In the genomic region with DNA sequence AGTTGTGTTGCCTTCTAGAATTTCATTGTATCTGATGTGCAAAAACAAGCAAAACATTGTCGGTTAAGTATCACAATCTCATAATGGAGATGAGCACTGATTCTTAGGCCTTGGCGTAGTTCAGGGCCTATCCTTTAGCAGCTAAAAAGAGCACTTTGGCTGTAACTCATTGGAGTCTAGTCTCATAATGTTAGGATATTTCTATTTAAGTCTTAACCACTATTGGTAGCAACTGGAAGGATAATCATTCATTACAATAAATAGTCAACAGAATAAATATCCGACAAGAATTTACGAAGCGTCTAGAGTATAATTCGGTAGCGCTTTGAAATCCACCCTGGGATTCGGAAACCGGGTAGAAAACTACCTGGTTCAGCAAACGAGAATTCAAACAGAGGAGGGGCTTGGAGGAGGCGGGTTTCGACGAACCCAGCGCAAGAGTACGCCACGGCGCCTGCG, we compare ENCODE assay signal across 8 cellular contexts. TPM values are rescaled to one million over a fixed set of nuclear protein-coding genes. Genes with fewer than 3 reads are reported as not detected.
DNase-seq lines count a peak whose midpoint lies in the region; ATAC-seq lines count a peak whose summit lies in the region.

No MANE protein-coding gene starts in this region.

- H3K27me3 ChIP-seq in H7 (ENCODE audit: control insufficient read depth, insufficient read depth, low read length) (peaks cover 2% of the 10 kb centered on the region; the same call in 1 of the 2 replicates), muscle layer of duodenum (ENCODE audit: low read depth, low read length) (no peaks in the 10 kb centered on the region)

- H3K4me3 ChIP-seq in H7 (ENCODE audit: insufficient read depth, low read depth, low read length) (peak overlapping the region; percentile 87), muscle layer of duodenum (ENCODE audit: low read depth in 1 of 2, low read length in 2 of 2) (peak overlapping the region; percentile 92 to 98)

- H3K9me3 Mint-ChIP-seq in activated CD8-positive, alpha-beta memory T cell treated with anti-CD3 and anti-CD28 coated beads, Interleukin-2, amount 10 ng/mL, durations not matched to agents 7 days and 5 days (ENCODE audit: low read depth): no peaks in the 10 kb centered on the region
- H3K9me3 Mint-ChIP-seq in stimulated activated memory B cell treated with anti-CD40 and anti-IgM and Interleukin-4, amounts not matched to agents 10 μg/mL and 1 μg/mL and 100 μg/mL, for 72 hours: no peaks in the 10 kb centered on the region

- H3K27ac ChIP-seq in muscle layer of duodenum (ENCODE audit: low read length): peak overlapping the region; percentile 99

- H3K4me1 Mint-ChIP-seq in activated CD8-positive, alpha-beta memory T cell treated with anti-CD3 and anti-CD28 coated beads, Interleukin-2, amount 10 ng/mL, durations not matched to agents 7 days and 5 days: peaks cover 43% of the 10 kb centered on the region
- H3K4me1 Mint-ChIP-seq in stimulated activated memory B cell treated with anti-CD40 and anti-IgM and Interleukin-4, amounts not matched to agents 10 μg/mL and 1 μg/mL and 100 μg/mL, for 72 hours: peaks cover 27% of the 10 kb centered on the region

- H3K36me3 Mint-ChIP-seq in activated CD8-positive, alpha-beta memory T cell treated with anti-CD3 and anti-CD28 coated beads, Interleukin-2, amount 10 ng/mL, durations not matched to agents 7 days and 5 days: peaks cover 3% of the 10 kb centered on the region
- peaks cover 13% of the 10 kb centered on the region for H3K36me3 Mint-ChIP-seq in stimulated activated memory B cell treated with anti-CD40 and anti-IgM and Interleukin-4, amounts not matched to agents 10 μg/mL and 1 μg/mL and 100 μg/mL, for 72 hours

- H3K4me3 Mint-ChIP-seq in activated CD8-positive, alpha-beta memory T cell treated with anti-CD3 and anti-CD28 coated beads, Interleukin-2, amount 10 ng/mL, durations not matched to agents 7 days and 5 days: no peak overlapping the region
- no peak overlapping the region for H3K4me3 Mint-ChIP-seq in stimulated activated memory B cell treated with anti-CD40 and anti-IgM and Interleukin-4, amounts not matched to agents 10 μg/mL and 1 μg/mL and 100 μg/mL, for 72 hours

- H3K27me3 Mint-ChIP-seq in activated CD8-positive, alpha-beta memory T cell treated with anti-CD3 and anti-CD28 coated beads, Interleukin-2, amount 10 ng/mL, durations not matched to agents 7 days and 5 days: no peaks in the 10 kb centered on the region
- no peaks in the 10 kb centered on the region for H3K27me3 Mint-ChIP-seq in stimulated activated memory B cell treated with anti-CD40 and anti-IgM and Interleukin-4, amounts not matched to agents 10 μg/mL and 1 μg/mL and 100 μg/mL, for 72 hours

- no peaks in the 10 kb centered on the region for H3K9me3 ChIP-seq in muscle layer of duodenum (ENCODE audit: control insufficient read depth in 1 of 2, low read length in 2 of 2)

- no peak overlapping the region for H3K27ac Mint-ChIP-seq in activated CD8-positive, alpha-beta memory T cell treated with anti-CD3 and anti-CD28 coated beads, Interleukin-2, amount 10 ng/mL, durations not matched to agents 7 days and 5 days
- no peak overlapping the region for H3K27ac Mint-ChIP-seq in stimulated activated memory B cell treated with anti-CD40 and anti-IgM and Interleukin-4, amounts not matched to agents 10 μg/mL and 1 μg/mL and 100 μg/mL, for 72 hours

- ATAC-seq in activated CD8-positive, alpha-beta memory T cell treated with anti-CD3 and anti-CD28 coated beads, Interleukin-2, amount 10 ng/mL, durations not matched to agents 7 days and 5 days: peak; percentile 81
- peak; percentile 89 for ATAC-seq in esophagus mucosa
- ATAC-seq in stimulated activated memory B cell treated with anti-CD40 and anti-IgM and Interleukin-4, amounts not matched to agents 10 μg/mL and 1 μg/mL and 100 μg/mL, for 72 hours: peak; percentile 84

- peaks cover 9 to 23% of the 10 kb centered on the region in 2 donors for H3K4me1 ChIP-seq in muscle layer of duodenum (ENCODE audit: control insufficient read depth in 1 of 2, insufficient read depth in 2 of 2, low read length in 2 of 2)

- no peaks in the 10 kb centered on the region for H3K36me3 ChIP-seq in H7 (replicated peaks; ENCODE audit: control insufficient read depth, insufficient read depth, low read length)
- peaks cover 0 to 7% of the 10 kb centered on the region in 2 donors for H3K36me3 ChIP-seq in muscle layer of duodenum (ENCODE audit: control insufficient read depth in 1 of 2, insufficient read depth in 2 of 2, low read length in 2 of 2)

- CTCF ChIA-PET in activated CD8-positive, alpha-beta memory T cell treated with anti-CD3 and anti-CD28 coated beads, Interleukin-2, amount 10 ng/mL, durations not matched to agents 7 days and 5 days (lab: Charles Lee): no interaction called here

- DNase-seq in NK-92 treated with Interleukin-12 subunit alpha and Interleukin-12 subunit beta, amount 100 ng/mL, for 24 hours (lab: John Stamatoyannopoulos, UW): peak; percentile 81
- DNase-seq in NK-92 (lab: John Stamatoyannopoulos, UW; ENCODE audit: unreplicated experiment) (no peak), H7 (peak; percentile 84), M059J (ENCODE audit: low read depth) (peak; percentile 84)
- DNase-seq in activated CD8-positive, alpha-beta memory T cell treated with anti-CD3 and anti-CD28 coated beads, Interleukin-2, amount 10 ng/mL, durations not matched to agents 7 days and 5 days: peak; percentile 94

RNA-seq across cellular contexts. Expression of gene EED, which starts 0.5 kb away (rescaled TPM):
- 20.0 and 29.2 TPM in 2 replicates for total RNA-seq in H7 (2014; rRNA removed; shearing (Covaris generic))
- total RNA-seq in M059J (2014; rRNA removed; shearing (Covaris generic)): 35.6 and 37.7 TPM in 2 replicates
- 100 to 1,000 TPM in 1 of 2 experiments, 10 to 100 TPM in 1; 50.1 to 102 TPM for total RNA-seq in activated CD8-positive, alpha-beta memory T cell treated with anti-CD3 and anti-CD28 coated beads, Interleukin-2, amount 10 ng/mL, durations not matched to agents 7 days and 5 days
- 10.6 TPM for total RNA-seq in esophagus mucosa

RNA-seq across cellular contexts. Expression of gene HIKESHI, which starts 57.9 kb away (rescaled TPM):
- total RNA-seq in H7 (2014; rRNA removed; shearing (Covaris generic)): 53.0 and 65.1 TPM in 2 replicates
- total RNA-seq in M059J (2014; rRNA removed; shearing (Covaris generic)): 94.4 and 98.2 TPM in 2 replicates
- 10 to 100 TPM; 37.3 to 44.9 TPM for total RNA-seq in activated CD8-positive, alpha-beta memory T cell treated with anti-CD3 and anti-CD28 coated beads, Interleukin-2, amount 10 ng/mL, durations not matched to agents 7 days and 5 days
- 30.6 TPM for total RNA-seq in esophagus mucosa
